Comparison of ENCODE assay signal across 17 cellular contexts in genomic region chr4:38519671-38520070, GRCh38.
"Had no signal": no experiment of that assay in that cellular context is flagged by ENCODE, and none has a peak within 500 bp of the region (broad histone marks: within the 10 kb centered on the region; RNA-seq: fewer than 3 reads in every experiment).

No MANE protein-coding gene starts in this region.

- H3K27me3 ChIP-seq: hepatocyte, ovary, thyroid gland had no signal

- ATAC-seq: esophagus mucosa; stimulated activated memory B cell treated with anti-CD40 and anti-IgM and Interleukin-4, amounts not matched to agents 10 μg/mL and 1 μg/mL and 100 μg/mL, for 72 hours had no signal

- H3K27ac ChIP-seq: hepatocyte, left ventricle myocardium inferior, ovary, thyroid gland had no signal

- H3K4me3 Mint-ChIP-seq: stimulated activated memory B cell treated with anti-CD40 and anti-IgM and Interleukin-4, amounts not matched to agents 10 μg/mL and 1 μg/mL and 100 μg/mL, for 72 hours had no signal

- H3K27ac Mint-ChIP-seq: activated T-helper 2 cell treated with anti-CD3 and anti-CD28 coated beads, Interferon-gamma antibody, Interleukin-2, Interleukin-4, amounts not matched to agents 10 μg/mL and 5 μg/mL and 100 μg/mL, durations not matched to agents 14 hours and 24 hours and 36 hours; stimulated activated memory B cell treated with anti-CD40 and anti-IgM and Interleukin-4, amounts not matched to agents 10 μg/mL and 1 μg/mL and 100 μg/mL, for 72 hours had no signal

- H3K4me1 ChIP-seq: left ventricle myocardium inferior, thyroid gland had no signal

- H3K9me3 Mint-ChIP-seq: activated T-helper 2 cell treated with anti-CD3 and anti-CD28 coated beads, Interferon-gamma antibody, Interleukin-2, Interleukin-4, amounts not matched to agents 10 μg/mL and 5 μg/mL and 100 μg/mL, durations not matched to agents 14 hours and 24 hours and 36 hours had no signal

- H3K4me3 ChIP-seq: hepatocyte, left ventricle myocardium inferior, ovary, thyroid gland had no signal

- H3K79me2 ChIP-seq: hepatocyte had no signal

- H2AFZ ChIP-seq: hepatocyte had no signal

- H3K36me3 ChIP-seq: left ventricle myocardium inferior, ovary, thyroid gland had no signal

- H3K9me3 ChIP-seq: left ventricle myocardium inferior, ovary, thyroid gland had no signal

- H3K4me2 ChIP-seq: hepatocyte had no signal

- DNase-seq: activated CD4-positive, alpha-beta T cell treated with anti-CD3 and anti-CD28 coated beads for 1 hour; activated CD4-positive, alpha-beta T cell treated with anti-CD3 and anti-CD28 coated beads, Interleukin-2, amount 50 U/mL, for 4 hours; activated naive CD4-positive, alpha-beta T cell treated with anti-CD3 and anti-CD28 coated beads, Interleukin-2, amount 50 U/mL, for 16 hours; activated T-cell treated with anti-CD3 and anti-CD28 coated beads for 4 hours; amniotic stem cell; islet precursor cell; left ventricle myocardium inferior; mesendoderm; ovary; retina; stimulated activated CD4-positive, alpha-beta T cell treated with anti-CD3 and anti-CD28 coated beads, Interleukin-2, amount 100 ng/mL, for 48 hours; T1000; thyroid gland had no signal

- H3K36me3 Mint-ChIP-seq: stimulated activated memory B cell treated with anti-CD40 and anti-IgM and Interleukin-4, amounts not matched to agents 10 μg/mL and 1 μg/mL and 100 μg/mL, for 72 hours had no signal
